In genomic region chr16:4351880-4352279, GRCh38 we compare ENCODE assay signal across 9 cellular contexts. TPM values are rescaled to one million over a fixed set of nuclear protein-coding genes. Genes with fewer than 3 reads are reported as not detected.
DNase-seq lines count a peak whose midpoint lies in the region; ATAC-seq and TF ChIP-seq lines count a peak whose summit lies in the region.
"Had no signal": no experiment of that assay in that cellular context is flagged by ENCODE, and none has a peak within 500 bp of the region (broad histone marks: within the 10 kb centered on the region; RNA-seq: fewer than 3 reads in every experiment).

No MANE protein-coding gene starts in this region.

- CTCF ChIA-PET in mammary epithelial cell (lab: Charles Lee; ENCODE audit: low non-redundant PET) = interaction anchor here (0.6 to 1.0 kb wide), 2 partner anchors 51 to 82 kb away, joined by 11 to 23 read pairs; no protein-coding TSS in a partner anchor

- H3K27ac ChIP-seq in OCI-LY3 (ENCODE audit: low read length) (no peak overlapping the region), mammary epithelial cell (ENCODE audit: insufficient read depth, low read depth, low read length) (no peak overlapping the region), parathyroid adenoma (no peak overlapping the region)

- no peak for ATAC-seq in HG03159 (IDR thresholded peaks at IDR 0.05; ENCODE audit: unreplicated experiment)
- ATAC-seq in HG03097 (IDR thresholded peaks at IDR 0.05; ENCODE audit: low FRiP score, unreplicated experiment) = no peak

- peaks cover 43% of the 10 kb centered on the region for H3K79me2 ChIP-seq in OCI-LY3 (ENCODE audit: low read length)
- peaks cover 38% of the 10 kb centered on the region for H3K79me2 ChIP-seq in mammary epithelial cell (ENCODE audit: insufficient read depth, low read length)
- no peaks in the 10 kb centered on the region for H3K79me2 ChIP-seq in parathyroid adenoma

- no TSS peak for BruUV-seq in mammary epithelial cell (replicated peaks; lab: Mats Ljungman, UMichigan)

- no peaks in the 10 kb centered on the region for H3K9me3 ChIP-seq in OCI-LY3 (ENCODE audit: insufficient read depth, low read length)
- no peaks in the 10 kb centered on the region for H3K9me3 ChIP-seq in mammary epithelial cell (replicated peaks; ENCODE audit: insufficient read depth, low read length)
- H3K9me3 ChIP-seq in parathyroid adenoma (ENCODE audit: control insufficient read depth, low read length) = no peaks in the 10 kb centered on the region

- no peak overlapping the region for H2AFZ ChIP-seq in OCI-LY3 (ENCODE audit: low read depth, low read length)
- peak overlapping the region; percentile 50 for H2AFZ ChIP-seq in mammary epithelial cell (ENCODE audit: low read depth, low read length)
- H2AFZ ChIP-seq in parathyroid adenoma = peak overlapping the region; percentile 49

- H3K4me1 ChIP-seq in OCI-LY3 (ENCODE audit: low read length) (peaks cover 9% of the 10 kb centered on the region), mammary epithelial cell (ENCODE audit: insufficient read depth, low read length) (peaks cover 5% of the 10 kb centered on the region), parathyroid adenoma (peaks cover 4% of the 10 kb centered on the region)

- H3K27me3 ChIP-seq in OCI-LY3 (ENCODE audit: low read depth, low read length) (no peaks in the 10 kb centered on the region), mammary epithelial cell (ENCODE audit: insufficient read depth, low read length) (no peaks in the 10 kb centered on the region), parathyroid adenoma (ENCODE audit: control insufficient read depth, insufficient read depth, low read length) (no peaks in the 10 kb centered on the region)

- H3K4me3 ChIP-seq in OCI-LY3 (ENCODE audit: low read length) (peak overlapping the region; percentile 59), mammary epithelial cell (replicated peaks in 1 of 3; ENCODE audit: insufficient read depth in 1 of 3, low read depth in 2 of 3, low read length in 3 of 3) (no peak overlapping the region), parathyroid adenoma (ENCODE audit: low read depth, low read length) (no peak overlapping the region)
- H3K4me3 ChIP-seq: GM12878 had no signal

- TF ChIP-seq CTCF in OCI-LY3 (IDR thresholded peaks at IDR 0.05; ENCODE audit: low read depth, low read length) (no peak), mammary epithelial cell (conservative IDR thresholded peaks at IDR 0.05 in 1 of 2, IDR thresholded peaks at IDR 0.05 in 1 of 2; ENCODE audit: extremely low read depth in 1 of 2, insufficient read depth in 1 of 2, low read depth in 1 of 2, low read length in 2 of 2) (no peak), parathyroid adenoma (IDR thresholded peaks at IDR 0.05) (no peak), GM10266 (IDR thresholded peaks at IDR 0.05; ENCODE audit: control insufficient read depth, insufficient read depth, low read depth, missing control alignments) (no peak)

- in situ Hi-C loops in mammary epithelial cell (cut with MboI; ENCODE audit: low sequenced_read_pairs in 2 of 2) = no loop called here

- H3K36me3 ChIP-seq in OCI-LY3 (replicated peaks; ENCODE audit: low read depth, low read length) (no peaks in the 10 kb centered on the region), mammary epithelial cell (ENCODE audit: insufficient read depth, low read length) (no peaks in the 10 kb centered on the region), parathyroid adenoma (ENCODE audit: control insufficient read depth, insufficient read depth, low read length) (no peaks in the 10 kb centered on the region)

- H3K4me2 ChIP-seq in OCI-LY3 (ENCODE audit: low read length) (peak overlapping the region; percentile 79), mammary epithelial cell (ENCODE audit: insufficient read depth, low read depth, low read length) (no peak overlapping the region), parathyroid adenoma (ENCODE audit: low read length) (no peak overlapping the region)

- dilution Hi-C loops in mammary epithelial cell (cut with HindIII; ENCODE audit: low sequenced_read_pairs) = no loop called here

- 90% methylated on average over 6 of the region's 7 CpGs for WGBS in mammary epithelial cell (ENCODE audit: low coverage, missing lambda C conversion rate)

- no peak overlapping the region for H3K9ac ChIP-seq in OCI-LY3 (ENCODE audit: low read length)
- H3K9ac ChIP-seq in mammary epithelial cell (ENCODE audit: insufficient read depth, low read length) = no peak overlapping the region
- no peak overlapping the region for H3K9ac ChIP-seq in parathyroid adenoma

- H4K20me1 ChIP-seq in OCI-LY3 (ENCODE audit: insufficient read depth, low read length) (peaks cover 11% of the 10 kb centered on the region), mammary epithelial cell (ENCODE audit: insufficient read depth, low read length) (no peaks in the 10 kb centered on the region)

- intact Hi-C loops in mammary epithelial cell (cut with micrococcal nuclease) = loop anchor here (1.0 to 10.0 kb wide), 3 partner anchors 17 to 193 kb away; partner anchors contain the start of gene GLIS2

- DNase-seq in DMS53 (lab: John Stamatoyannopoulos, UW) (peak; percentile 48), DMS53 treated with DMSO at 0.1 percent for 48 hours (lab: John Stamatoyannopoulos, UW; ENCODE audit: unreplicated experiment) (no peak), mammary epithelial cell (no peak), GM10266 (ENCODE audit: extremely low spot score) (no peak)

RNA-seq across cellular contexts. Expression of gene PAM16, which starts 0.8 kb away (rescaled TPM):
- 10 to 100 TPM; 20.3 to 62.1 TPM for total RNA-seq in mammary epithelial cell
- 41.2 TPM for polyA plus RNA-seq in mammary epithelial cell
- 3.8 TPM for polyA minus RNA-seq in mammary epithelial cell

RNA-seq across cellular contexts. Expression of gene VASN, which starts 19.8 kb away (rescaled TPM):
- 10 to 100 TPM in 1 of 2 donors, 1 to 10 TPM in 1; 5.0 to 25.5 TPM for total RNA-seq in mammary epithelial cell
- 1.9 TPM for polyA plus RNA-seq in mammary epithelial cell
- polyA minus RNA-seq in mammary epithelial cell = 0.67 TPM

RNA-seq across cellular contexts. Expression of gene GLIS2, which starts 36.0 kb away (rescaled TPM):
- total RNA-seq in mammary epithelial cell = 10 to 100 TPM in 1 of 2 donors, 1 to 10 TPM in 1; 3.3 to 13.5 TPM
- 3.6 TPM for polyA plus RNA-seq in mammary epithelial cell
- polyA minus RNA-seq in mammary epithelial cell = 10.4 TPM
